Comparison of ENCODE assay signal across 19 cellular contexts in genomic region chr5:83785176-83785668, GRCh38.
DNase-seq lines count a peak whose midpoint lies in the region; FAIRE-seq and TF ChIP-seq lines count a peak whose summit lies in the region.
"Had no signal": no experiment of that assay in that cellular context is flagged by ENCODE, and none has a peak within 500 bp of the region (broad histone marks: within the 10 kb centered on the region; RNA-seq: fewer than 3 reads in every experiment).

No MANE protein-coding gene starts in this region.

- no peak overlapping the region for H3K4me3 ChIP-seq in smooth muscle cell
- H3K4me3 ChIP-seq in neuronal stem cell (ENCODE audit: low read length in 2 of 2): no peak overlapping the region
- H3K4me3 ChIP-seq: BLaER1, GM23248 had no signal

- no peaks in the 10 kb centered on the region for H4K20me1 ChIP-seq in smooth muscle cell (ENCODE audit: low read depth)
- H4K20me1 ChIP-seq: BLaER1 had no signal

- no peak for TF ChIP-seq CTCF in D721Med (IDR thresholded peaks at IDR 0.05; ENCODE audit: insufficient read depth, missing control alignments)
- no peak for TF ChIP-seq CTCF in nephron progenitor cell (IDR thresholded peaks at IDR 0.05)
- no peak for TF ChIP-seq CTCF in smooth muscle cell (IDR thresholded peaks at IDR 0.05; ENCODE audit: borderline replicate concordance, insufficient read depth, poor library complexity, severe bottlenecking)

- H3K23ac ChIP-seq in neuronal stem cell (ENCODE audit: low read depth, low read length, poor library complexity): no peak overlapping the region

- no peaks in the 10 kb centered on the region for H3K9me3 Mint-ChIP-seq in nephron progenitor cell
- H3K9me3 Mint-ChIP-seq in immature natural killer cell: peaks cover 0 to 6% (median 2%) of the 10 kb centered on the region in 6 donors
- H3K9me3 Mint-ChIP-seq: CD14-positive monocyte; CD4-positive, alpha-beta memory T cell had no signal

- FAIRE-seq in D721Med (lab: Jason Lieb, UNC): peak; percentile 94
- FAIRE-seq: GM12892, GM18507, HTR-8/SVneo had no signal

- H3K9ac ChIP-seq in smooth muscle cell (ENCODE audit: low read depth) (no peak overlapping the region), neuronal stem cell (ENCODE audit: low read depth, low read length, poor library complexity) (no peak overlapping the region)
- H3K9ac ChIP-seq: BLaER1, GM23248 had no signal

- no peak overlapping the region for H3K14ac ChIP-seq in neuronal stem cell (ENCODE audit: low read length)

- H3K4ac ChIP-seq in neuronal stem cell (ENCODE audit: low read length): no peak overlapping the region

- H3K27ac ChIP-seq in smooth muscle cell (ENCODE audit: low read depth) (no peak overlapping the region), neuronal stem cell (replicated peaks; ENCODE audit: low read length) (no peak overlapping the region)
- H3K27ac ChIP-seq: BLaER1, GM23248 had no signal

- H3K27me3 Mint-ChIP-seq in nephron progenitor cell (ENCODE audit: low read depth, poor library complexity) (no peaks in the 10 kb centered on the region), immature natural killer cell (ENCODE audit: low read depth in 3 of 3) (no peaks in the 10 kb centered on the region)
- H3K27me3 Mint-ChIP-seq: CD4-positive, alpha-beta memory T cell had no signal

- H3K4me1 Mint-ChIP-seq in nephron progenitor cell (peaks cover 57% of the 10 kb centered on the region), immature natural killer cell (no peaks in the 10 kb centered on the region)
- H3K4me1 Mint-ChIP-seq: CD14-positive monocyte; CD4-positive, alpha-beta memory T cell had no signal

- H2BK120ac ChIP-seq in neuronal stem cell (ENCODE audit: low read depth, low read length): no peak overlapping the region

- no peak overlapping the region for H4K8ac ChIP-seq in neuronal stem cell (ENCODE audit: low read depth, low read length)

- no peaks in the 10 kb centered on the region for H3K4me1 ChIP-seq in smooth muscle cell (ENCODE audit: low read depth)
- H3K4me1 ChIP-seq in neuronal stem cell (ENCODE audit: control insufficient read depth in 2 of 2, insufficient read depth in 1 of 2, low read depth in 1 of 2, low read length in 2 of 2): no peaks in the 10 kb centered on the region
- H3K4me1 ChIP-seq: BLaER1 had no signal

- H3K27ac Mint-ChIP-seq in nephron progenitor cell (peak overlapping the region; percentile 60), immature natural killer cell (no peak overlapping the region)
- H3K27ac Mint-ChIP-seq: CD14-positive monocyte; CD4-positive, alpha-beta memory T cell had no signal

- H3K27me3 ChIP-seq in smooth muscle cell (ENCODE audit: low read depth) (no peaks in the 10 kb centered on the region), neuronal stem cell (ENCODE audit: control insufficient read depth in 3 of 3, insufficient read depth in 3 of 3, low read depth in 1 of 3, low read length in 3 of 3) (no peaks in the 10 kb centered on the region)
- H3K27me3 ChIP-seq: BLaER1 had no signal

- no peak overlapping the region for H4K91ac ChIP-seq in neuronal stem cell (ENCODE audit: low read depth, low read length, poor library complexity)

- H2AFZ ChIP-seq in smooth muscle cell (ENCODE audit: low read depth): peak overlapping the region; percentile 61
- no peak overlapping the region for H2AFZ ChIP-seq in neuronal stem cell (ENCODE audit: low read length)
- H2AFZ ChIP-seq: GM23248 had no signal

- H3K36me3 ChIP-seq in smooth muscle cell (ENCODE audit: low read depth): no peaks in the 10 kb centered on the region
- H3K36me3 ChIP-seq in neuronal stem cell (replicated peaks in 1 of 2; ENCODE audit: control insufficient read depth in 2 of 2, insufficient read depth in 2 of 2, low read length in 2 of 2): no peaks in the 10 kb centered on the region
- H3K36me3 ChIP-seq: BLaER1 had no signal

- H3K4me3 Mint-ChIP-seq in nephron progenitor cell (no peak overlapping the region), immature natural killer cell (no peak overlapping the region)
- H3K4me3 Mint-ChIP-seq: CD14-positive monocyte; CD4-positive, alpha-beta memory T cell had no signal

- no peak overlapping the region for H3K4me2 ChIP-seq in smooth muscle cell
- no peak overlapping the region for H3K4me2 ChIP-seq in neuronal stem cell (ENCODE audit: insufficient read depth, low read length, poor library complexity, severe bottlenecking)
- H3K4me2 ChIP-seq: BLaER1 had no signal

- no peaks in the 10 kb centered on the region for H3K79me1 ChIP-seq in neuronal stem cell (ENCODE audit: low read depth, low read length)

- no peak overlapping the region for H2BK15ac ChIP-seq in neuronal stem cell (ENCODE audit: low read length)

- H3F3A ChIP-seq in smooth muscle cell (ENCODE audit: low read depth): no peaks in the 10 kb centered on the region

- 56% methylated on average over 6 of the region's 6 CpGs for WGBS in smooth muscle cell (ENCODE audit: low lambda C conversion rate)
- 100% methylated on average over 1 of the region's 6 CpGs; no CpG with 5 or more reads in 1 of the 2 donors for WGBS in neuronal stem cell (ENCODE audit: extremely low coverage in 2 of 2, insufficient read length in 2 of 2, insufficient replicate concordance in 1 of 2), 2 donors

- H2BK5ac ChIP-seq in neuronal stem cell (ENCODE audit: low read length): no peak overlapping the region

- H3K9me3 ChIP-seq in smooth muscle cell (replicated peaks; ENCODE audit: low read depth) (no peaks in the 10 kb centered on the region), neuronal stem cell (replicated peaks in 1 of 2; ENCODE audit: control insufficient read depth in 2 of 2, insufficient read depth in 1 of 2, low read depth in 1 of 2, low read length in 2 of 2) (no peaks in the 10 kb centered on the region)
- H3K9me3 ChIP-seq: BLaER1 had no signal

- H3K79me2 ChIP-seq in smooth muscle cell (ENCODE audit: low read depth): no peaks in the 10 kb centered on the region

- H3K18ac ChIP-seq in neuronal stem cell (ENCODE audit: low read length): no peak overlapping the region

- H2BK12ac ChIP-seq in neuronal stem cell (ENCODE audit: low read length): no peak overlapping the region

- DNase-seq in D721Med (ENCODE audit: insufficient read length, low spot score) (no peak), NCI-H82 (lab: John Stamatoyannopoulos, UW) (peak; percentile 95), nephron progenitor cell (no peak), smooth muscle cell (lab: John Stamatoyannopoulos, UW; ENCODE audit: unreplicated experiment) (no peak), immature natural killer cell (no peak), neuronal stem cell (ENCODE audit: low spot score) (no peak), activated gamma-delta T cell (lab: John Stamatoyannopoulos, UW) (no peak)
- DNase-seq: 8988T; Calu3; CD4-positive, alpha-beta memory T cell; GDM1; GM23248; H7; IMR-90 had no signal

- H3K36me3 Mint-ChIP-seq in nephron progenitor cell (ENCODE audit: low read depth) (peaks cover 21% of the 10 kb centered on the region), immature natural killer cell (no peaks in the 10 kb centered on the region)
- H3K36me3 Mint-ChIP-seq: CD14-positive monocyte; CD4-positive, alpha-beta memory T cell had no signal

- H2AK5ac ChIP-seq in neuronal stem cell (ENCODE audit: low read depth, low read length): no peak overlapping the region
